ENCODE assay signal across 16 cellular contexts in genomic region chr12:111769599-111769998, GRCh38.
"Had no signal": no experiment of that assay in that cellular context is flagged by ENCODE, and none has a peak within 500 bp of the region (broad histone marks: within the 10 kb centered on the region; RNA-seq: fewer than 3 reads in every experiment).

No MANE protein-coding gene starts in this region.

- H3K36me3 ChIP-seq: gastrocnemius medialis, right atrium auricular region, suprapubic skin, thyroid gland, vagina had no signal

- H3K27ac ChIP-seq: epithelial cell of prostate, gastrocnemius medialis, heart right ventricle, right atrium auricular region, suprapubic skin had no signal

- FAIRE-seq: small intestine had no signal

- DNase-seq: effector memory CD8-positive, alpha-beta T cell; gastrocnemius medialis; heart right ventricle; islet precursor cell; natural killer cell; small intestine; stimulated activated CD4-positive, alpha-beta T cell treated with anti-CD3 and anti-CD28 coated beads, Interleukin-12 subunit alpha, Interleukin-12 subunit beta, amount 100 ng/mL, for 4 hours; stimulated activated naive CD4-positive, alpha-beta T cell; thyroid gland; upper lobe of left lung had no signal

- ATAC-seq: effector memory CD8-positive, alpha-beta T cell; gastrocnemius medialis; heart right ventricle; left lobe of liver; natural killer cell had no signal

- H3K9me3 ChIP-seq: esophagus muscularis mucosa, gastrocnemius medialis, heart right ventricle, right atrium auricular region, suprapubic skin, thyroid gland, upper lobe of left lung, vagina had no signal

- H3K4me3 ChIP-seq: gastrocnemius medialis, heart right ventricle, right atrium auricular region, suprapubic skin, thyroid gland, vagina had no signal

- H3K27me3 ChIP-seq: esophagus muscularis mucosa, gastrocnemius medialis, heart right ventricle, right atrium auricular region, suprapubic skin, thyroid gland, upper lobe of left lung, vagina had no signal
